ENCODE assay signal across 24 cellular contexts in the genomic region with DNA sequence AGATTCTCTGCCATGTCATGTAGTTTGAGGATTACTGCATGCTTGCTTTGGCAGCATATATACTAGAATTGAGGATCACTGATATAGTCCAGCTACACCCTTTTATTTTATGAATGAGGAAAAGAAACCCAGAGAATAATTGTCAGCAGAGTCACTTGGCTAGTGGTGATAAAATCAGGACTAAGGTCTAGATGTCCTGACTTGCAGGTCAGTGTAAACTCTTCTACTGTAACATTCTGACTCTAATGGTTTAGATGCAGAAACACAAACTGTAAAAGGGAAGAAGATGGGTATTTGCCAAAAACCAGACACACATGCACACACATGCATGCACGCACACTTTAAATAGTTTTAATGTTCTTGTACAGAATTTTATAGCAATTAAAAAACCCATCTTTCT.
A peak's percentile ranks its signal among the peaks of the same experiment; 100 is the strongest.
DNase-seq lines count a peak whose midpoint lies in the region; ATAC-seq, FAIRE-seq and TF ChIP-seq lines count a peak whose summit lies in the region.
"Had no signal": no experiment of that assay in that cellular context is flagged by ENCODE, and none has a peak within 500 bp of the region (broad histone marks: within the 10 kb centered on the region; RNA-seq: fewer than 3 reads in every experiment).

No MANE protein-coding gene starts in this region.

- intact Hi-C loops in pancreas (cut with DNase I), result no loop called here

- H3K4me3 ChIP-seq in pancreas (no peak overlapping the region), smooth muscle cell (no peak overlapping the region)
- H3K4me3 ChIP-seq: A549, BLaER1 had no signal

- H3K27me3 ChIP-seq in pancreas, result no peaks in the 10 kb centered on the region
- no peaks in the 10 kb centered on the region for H3K27me3 ChIP-seq in smooth muscle cell (ENCODE audit: low read depth)
- H3K27me3 ChIP-seq: BE2C, BLaER1 had no signal

- no peak overlapping the region for H3K9ac ChIP-seq in smooth muscle cell (ENCODE audit: low read depth)
- H3K9ac ChIP-seq: BLaER1 had no signal

- no peak overlapping the region for H3K4me2 ChIP-seq in smooth muscle cell
- H3K4me2 ChIP-seq: A549, BLaER1 had no signal

- TF ChIP-seq CTCF in C4-2B (conservative IDR thresholded peaks at IDR 0.05), result no peak
- no peak for TF ChIP-seq CTCF in pancreas (IDR thresholded peaks at IDR 0.05)
- TF ChIP-seq CTCF in smooth muscle cell (IDR thresholded peaks at IDR 0.05; ENCODE audit: borderline replicate concordance, insufficient read depth, poor library complexity, severe bottlenecking), result no peak

- FAIRE-seq in endometrium (lab: Jason Lieb, UNC) (peak; percentile 92), pancreas (lab: Jason Lieb, UNC) (no peak)
- FAIRE-seq: A549, D721Med, G401.6, GM12891, GM19239 had no signal

- H3K36me3 ChIP-seq in pancreas, result no peaks in the 10 kb centered on the region
- no peaks in the 10 kb centered on the region for H3K36me3 ChIP-seq in smooth muscle cell (ENCODE audit: low read depth)
- H3K36me3 ChIP-seq: BE2C, BLaER1 had no signal

- no peaks in the 10 kb centered on the region for H3F3A ChIP-seq in smooth muscle cell (ENCODE audit: low read depth)

- peak overlapping the region; percentile 63; the same call in 1 of the 2 replicates for H3K27ac ChIP-seq in C4-2B
- H3K27ac ChIP-seq in pancreas, result no peak overlapping the region
- H3K27ac ChIP-seq in smooth muscle cell (ENCODE audit: low read depth), result no peak overlapping the region
- H3K27ac ChIP-seq: 22Rv1, A549, BLaER1 had no signal

- 97% methylated on average over 1 of the region's 1 CpG for WGBS in pancreas, 2 donors
- 93% methylated on average over 1 of the region's 1 CpG for WGBS in smooth muscle cell (ENCODE audit: low lambda C conversion rate)

- H3K9me3 ChIP-seq in pancreas, result no peaks in the 10 kb centered on the region
- no peaks in the 10 kb centered on the region for H3K9me3 ChIP-seq in smooth muscle cell (replicated peaks; ENCODE audit: low read depth)
- H3K9me3 ChIP-seq: A549, BE2C, BLaER1, Caco-2 had no signal

- no peaks in the 10 kb centered on the region for H3K4me1 ChIP-seq in pancreas
- no peaks in the 10 kb centered on the region for H3K4me1 ChIP-seq in smooth muscle cell (ENCODE audit: low read depth)
- H3K4me1 ChIP-seq: A549, BE2C, Caco-2 had no signal

- ATAC-seq in esophagus mucosa (peak; percentile 76), HG02588 (IDR thresholded peaks at IDR 0.05; ENCODE audit: unreplicated experiment) (no peak), pancreas (no peak)
- ATAC-seq: A549; CD8-positive, alpha-beta T cell had no signal

- no peaks in the 10 kb centered on the region for H3K79me2 ChIP-seq in smooth muscle cell (ENCODE audit: low read depth)

- no peaks in the 10 kb centered on the region for H4K20me1 ChIP-seq in smooth muscle cell (ENCODE audit: low read depth)
- H4K20me1 ChIP-seq: BLaER1 had no signal

- H2AFZ ChIP-seq in smooth muscle cell (ENCODE audit: low read depth), result no peak overlapping the region

- DNase-seq in HT-29 (ENCODE audit: low spot score) (peak; percentile 43), NCI-H2171 (lab: John Stamatoyannopoulos, UW) (no peak), pancreas (no peak), smooth muscle cell (lab: John Stamatoyannopoulos, UW; ENCODE audit: unreplicated experiment) (no peak)
- DNase-seq: AML-193; BE2C; C1 segment of cervical spinal cord; Caco-2; Calu3; CD4-positive, alpha-beta T cell; CD8-positive, alpha-beta T cell; DMS79 treated with DMSO at 0.1 percent for 48 hours; GF-D8 had no signal
